23 cellular contexts compared by ENCODE assay signal in the genomic region with DNA sequence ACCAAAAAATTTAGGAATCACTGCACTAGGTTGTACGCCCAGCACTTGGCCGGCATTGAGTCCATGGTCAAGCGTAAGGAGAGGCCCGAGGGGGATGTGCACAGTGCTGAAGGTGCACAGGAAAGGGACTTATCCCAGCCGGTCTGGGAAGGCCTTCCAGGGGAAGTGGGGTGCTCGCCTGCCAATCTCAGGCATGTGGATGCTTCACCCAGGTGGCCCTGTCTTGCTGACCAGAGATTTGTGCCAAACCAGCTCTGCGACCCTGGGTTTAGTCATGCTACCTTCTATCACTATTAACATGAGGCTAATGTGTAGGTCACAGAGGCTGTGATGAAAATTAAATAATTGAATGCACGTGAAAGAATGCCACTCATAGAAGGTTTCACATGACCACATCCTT. TPM values are rescaled to one million over a fixed set of nuclear protein-coding genes. Genes with fewer than 3 reads are reported as not detected.
DNase-seq lines count a peak whose midpoint lies in the region; ATAC-seq lines count a peak whose summit lies in the region.
"Had no signal": no experiment of that assay in that cellular context is flagged by ENCODE, and none has a peak within 500 bp of the region (broad histone marks: within the 10 kb centered on the region; RNA-seq: fewer than 3 reads in every experiment).

No MANE protein-coding gene starts in this region.

- peak overlapping the region; percentile 93 for H3K4me3 Mint-ChIP-seq in activated naive CD4-positive, alpha-beta T cell treated with anti-CD3 and anti-CD28 coated beads, Interleukin-2, amount 10 ng/mL, durations not matched to agents 7 days and 5 days
- H3K4me3 Mint-ChIP-seq in activated T-helper 17 cell treated with anti-CD3 and anti-CD28 coated beads, Interleukin-2, amount 50 U/mL, for 72 hours: peak overlapping the region; percentile 73
- peak overlapping the region; percentile 63 for H3K4me3 Mint-ChIP-seq in memory B cell

- H3K4me1 Mint-ChIP-seq in activated naive CD4-positive, alpha-beta T cell treated with anti-CD3 and anti-CD28 coated beads, Interleukin-2, amount 10 ng/mL, durations not matched to agents 7 days and 5 days: peaks cover 42% of the 10 kb centered on the region
- H3K4me1 Mint-ChIP-seq in activated T-helper 17 cell treated with anti-CD3 and anti-CD28 coated beads, Interleukin-2, amount 50 U/mL, for 72 hours: peaks cover 21% of the 10 kb centered on the region
- H3K4me1 Mint-ChIP-seq in memory B cell: peaks cover 32% of the 10 kb centered on the region

- H3K36me3 Mint-ChIP-seq in activated naive CD4-positive, alpha-beta T cell treated with anti-CD3 and anti-CD28 coated beads, Interleukin-2, amount 10 ng/mL, durations not matched to agents 7 days and 5 days: no peaks in the 10 kb centered on the region
- H3K36me3 Mint-ChIP-seq in activated T-helper 17 cell treated with anti-CD3 and anti-CD28 coated beads, Interleukin-2, amount 50 U/mL, for 72 hours (ENCODE audit: low read depth): no peaks in the 10 kb centered on the region
- no peaks in the 10 kb centered on the region for H3K36me3 Mint-ChIP-seq in memory B cell
- H3K36me3 Mint-ChIP-seq: activated naive CD4-positive, alpha-beta T cell treated with anti-CD3 and anti-CD28 coated beads, Interleukin-2, amount 50 U/mL, for 72 hours; stimulated activated memory B cell treated with anti-CD40 and anti-IgM and Interleukin-4, amounts not matched to agents 10 μg/mL and 1 μg/mL and 100 μg/mL, for 72 hours had no signal

- peaks cover 71% of the 10 kb centered on the region for H3K27me3 Mint-ChIP-seq in activated naive CD4-positive, alpha-beta T cell treated with anti-CD3 and anti-CD28 coated beads, Interleukin-2, amount 10 ng/mL, durations not matched to agents 7 days and 5 days
- H3K27me3 Mint-ChIP-seq in activated T-helper 17 cell treated with anti-CD3 and anti-CD28 coated beads, Interleukin-2, amount 50 U/mL, for 72 hours: peaks cover 7% of the 10 kb centered on the region
- H3K27me3 Mint-ChIP-seq in memory B cell: peaks cover 4% of the 10 kb centered on the region

- CTCF ChIA-PET in activated naive CD4-positive, alpha-beta T cell treated with anti-CD3 and anti-CD28 coated beads, Interleukin-2, amount 10 ng/mL, durations not matched to agents 7 days and 5 days (lab: Charles Lee): interaction anchor here (0.8 to 3.0 kb wide), 3 partner anchors 14 to 124 kb away, joined by 3 to 13 read pairs (median 3); no protein-coding TSS in a partner anchor

- H3K9me3 Mint-ChIP-seq in activated naive CD4-positive, alpha-beta T cell treated with anti-CD3 and anti-CD28 coated beads, Interleukin-2, amount 10 ng/mL, durations not matched to agents 7 days and 5 days: no peaks in the 10 kb centered on the region
- H3K9me3 Mint-ChIP-seq in activated T-helper 17 cell treated with anti-CD3 and anti-CD28 coated beads, Interleukin-2, amount 50 U/mL, for 72 hours: no peaks in the 10 kb centered on the region
- no peaks in the 10 kb centered on the region for H3K9me3 Mint-ChIP-seq in memory B cell
- H3K9me3 Mint-ChIP-seq: activated naive CD4-positive, alpha-beta T cell treated with anti-CD3 and anti-CD28 coated beads, Interleukin-2, amount 50 U/mL, for 72 hours; stimulated activated memory B cell treated with anti-CD40 and anti-IgM and Interleukin-4, amounts not matched to agents 10 μg/mL and 1 μg/mL and 100 μg/mL, for 72 hours had no signal

- H3K27ac Mint-ChIP-seq in activated naive CD4-positive, alpha-beta T cell treated with anti-CD3 and anti-CD28 coated beads, Interleukin-2, amount 10 ng/mL, durations not matched to agents 7 days and 5 days: no peak overlapping the region
- no peak overlapping the region for H3K27ac Mint-ChIP-seq in activated T-helper 17 cell treated with anti-CD3 and anti-CD28 coated beads, Interleukin-2, amount 50 U/mL, for 72 hours
- no peak overlapping the region for H3K27ac Mint-ChIP-seq in memory B cell
- H3K27ac Mint-ChIP-seq: activated naive CD4-positive, alpha-beta T cell treated with anti-CD3 and anti-CD28 coated beads, Interleukin-2, amount 50 U/mL, for 72 hours had no signal

- intact Hi-C loops in posterior vena cava (cut with DNase I): no loop called here

- no peak for DNase-seq in activated naive CD4-positive, alpha-beta T cell treated with anti-CD3 and anti-CD28 coated beads, Interleukin-2, amount 10 ng/mL, durations not matched to agents 7 days and 5 days
- no peak for DNase-seq in activated naive CD4-positive, alpha-beta T cell treated with anti-CD3 and anti-CD28 coated beads, Interleukin-2, amount 50 U/mL, for 16 hours
- DNase-seq in memory B cell (ENCODE audit: low spot score in 2 of 2) (no peak), MV-4-11 (lab: John Stamatoyannopoulos, UW) (no peak), posterior vena cava (ENCODE audit: low spot score) (no peak), DMS 273 treated with DMSO at 0.1 percent for 48 hours (lab: John Stamatoyannopoulos, UW) (no peak)
- peak; percentile 19 for DNase-seq in stimulated activated CD8-positive, alpha-beta memory T cell treated with anti-CD3 and anti-CD28 coated beads, Interleukin-4, amount 100 ng/mL, for 48 hours
- DNase-seq: BE2C; Calu3; cerebellar nuclear complex; dorsolateral prefrontal cortex; glutamatergic neuron; HCEC 1CT; lower lobe of right lung; NCI-H1694 treated with DMSO at 0.1 percent for 48 hours; ovary; SK-N-SH; spleen; stimulated activated CD4-positive, alpha-beta T cell treated with anti-CD3 and anti-CD28 coated beads, Interleukin-2, amount 100 ng/mL, for 48 hours; T-helper 9 cell had no signal

- ATAC-seq in activated T-helper 17 cell treated with anti-CD3 and anti-CD28 coated beads, Interleukin-2, amount 50 U/mL, for 72 hours (replicated peaks): no peak
- no peak for ATAC-seq in memory B cell (ENCODE audit: low read depth)
- ATAC-seq: activated naive CD4-positive, alpha-beta T cell treated with anti-CD3 and anti-CD28 coated beads, Interleukin-2, amount 50 U/mL, for 72 hours; lower lobe of right lung; stimulated activated memory B cell treated with anti-CD40 and anti-IgM and Interleukin-4, amounts not matched to agents 10 μg/mL and 1 μg/mL and 100 μg/mL, for 72 hours had no signal

RNA-seq across cellular contexts. Expression of a gene that starts 1.7 kb away (rescaled TPM):
- 10 to 100 TPM; 28.7 to 45.0 TPM for total RNA-seq in activated T-helper 17 cell treated with anti-CD3 and anti-CD28 coated beads, Interleukin-2, amount 50 U/mL, for 72 hours
- 10 to 100 TPM; 54.7 to 64.9 TPM for total RNA-seq in posterior vena cava
